In genomic region chr7:120834726-120835125, GRCh38 we compare ENCODE assay signal across 7 cellular contexts.
"Had no signal": no experiment of that assay in that cellular context is flagged by ENCODE, and none has a peak within 500 bp of the region (broad histone marks: within the 10 kb centered on the region; RNA-seq: fewer than 3 reads in every experiment).

No MANE protein-coding gene starts in this region.

- ATAC-seq: HCT116, K562 had no signal

- DNase-seq: GOT3, H7, IMR-90 had no signal

- FAIRE-seq: HTR-8/SVneo, K562 had no signal

- H3K36me3 ChIP-seq: HAP-1 had no signal

- H3K4me3 ChIP-seq: HAP-1, K562 had no signal

- H3K9me3 ChIP-seq: HAP-1 had no signal
